8 cellular contexts compared by ENCODE assay signal in the genomic region with DNA sequence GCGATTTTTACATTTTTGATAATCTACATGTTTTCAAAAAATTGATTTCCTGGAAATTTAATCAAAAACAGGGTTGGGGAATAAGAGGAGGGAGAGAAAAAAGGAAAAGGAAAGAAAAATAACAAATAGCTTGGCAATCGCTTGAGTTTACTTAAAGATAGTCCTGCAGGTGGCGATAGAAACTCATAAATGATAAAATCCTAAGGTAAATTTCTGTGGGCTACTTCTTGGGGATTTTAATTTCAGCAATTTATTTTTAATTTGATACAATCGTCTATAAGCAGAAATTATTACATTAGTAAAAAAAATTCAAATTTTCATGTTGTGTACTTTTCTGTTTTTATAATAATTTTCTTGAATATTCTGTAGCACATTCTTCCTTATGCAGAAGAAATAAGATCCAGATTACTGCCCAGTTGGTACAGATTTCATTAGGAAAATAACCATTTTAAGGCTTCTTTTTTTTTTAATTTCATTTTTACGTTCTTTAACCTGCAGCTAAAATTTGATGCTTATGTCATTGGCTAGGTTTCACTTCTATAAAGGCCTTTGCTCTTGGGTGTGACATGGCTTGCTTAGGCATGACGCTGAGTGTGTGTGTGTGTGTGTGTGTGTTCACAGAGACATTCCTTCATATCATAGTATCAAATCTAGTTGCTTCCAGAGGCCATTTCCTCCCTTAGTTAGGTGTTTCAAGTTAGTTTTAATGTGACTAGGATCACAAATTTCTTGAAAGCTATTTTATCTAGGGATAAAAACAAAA.
A peak's percentile ranks its signal among the peaks of the same experiment; 100 is the strongest.
DNase-seq lines count a peak whose midpoint lies in the region; ATAC-seq, FAIRE-seq and TF ChIP-seq lines count a peak whose summit lies in the region.

No MANE protein-coding gene starts in this region.

- H3K36me3 ChIP-seq in Loucy (ENCODE audit: insufficient read depth, low read length): peaks cover 43% of the 10 kb centered on the region; the same call in 1 of the 2 replicates
- H3K36me3 ChIP-seq in MG63: no peaks in the 10 kb centered on the region

- TF ChIP-seq CTCF in A549 (IDR thresholded peaks at IDR 0.05) (peak; percentile 45), Loucy (conservative IDR thresholded peaks at IDR 0.05; ENCODE audit: low read length) (peak; percentile 84), astrocyte of the spinal cord (IDR thresholded peaks at IDR 0.05; ENCODE audit: low read depth, low read length) (peak; percentile 35)

- H2AFZ ChIP-seq in Loucy (ENCODE audit: low read length): no peak overlapping the region

- TF ChIP-seq RAD21 in A549 (conservative IDR thresholded peaks at IDR 0.05 in 1 of 2, IDR thresholded peaks at IDR 0.05 in 1 of 2): peak; percentile 57 to 65

- peaks cover 22% of the 10 kb centered on the region for H4K20me1 ChIP-seq in Loucy (ENCODE audit: insufficient read depth, low read length, poor library complexity, severe bottlenecking)

- H3F3A ChIP-seq in Loucy (ENCODE audit: low read depth): no peaks in the 10 kb centered on the region

- TF ChIP-seq POLR2A in A549 (IDR thresholded peaks at IDR 0.05; ENCODE audit: low read length): no peak

- no peak overlapping the region for H3K27ac ChIP-seq in A549

- POLR2A ChIA-PET in A549 (lab: Yijun Ruan, JAX): no interaction called here

- H3K4me1 ChIP-seq in A549 (no peaks in the 10 kb centered on the region), Loucy (ENCODE audit: insufficient read depth, low read length, poor library complexity, severe bottlenecking) (peaks cover 49% of the 10 kb centered on the region)

- no peak for TF ChIP-seq EP300 in A549 (IDR thresholded peaks at IDR 0.05)

- no peaks in the 10 kb centered on the region for H3K9me2 ChIP-seq in Loucy (replicated peaks; ENCODE audit: low read depth, low read length)

- H3K27me3 ChIP-seq in Loucy (ENCODE audit: insufficient read depth, low read length, poor library complexity, severe bottlenecking) (no peaks in the 10 kb centered on the region), MG63 (no peaks in the 10 kb centered on the region)

- WGBS in A549 (ENCODE audit: missing lambda C conversion rate): 4% methylated on average over 6 of the region's 6 CpGs

- FAIRE-seq in A549 (lab: Jason Lieb, UNC) (no peak), urothelium cell line (lab: Jason Lieb, UNC) (no peak)

- CTCF ChIA-PET in A549 (lab: Yijun Ruan, JAX): interaction anchor here (1.2 kb wide), 1 partner anchor 159 kb away, joined by 3 read pairs; no protein-coding TSS in a partner anchor

- peak; percentile 3 to 29 for DNase-seq in A549 (ENCODE audit: low read depth in 1 of 2, low spot score in 1 of 2)
- DNase-seq in astrocyte of the spinal cord (ENCODE audit: low read depth, low spot score): peak; percentile 33
- peak; percentile 12 for DNase-seq in medulla oblongata (ENCODE audit: extremely low spot score)
- DNase-seq in MG63: no peak
- no peak for DNase-seq in urothelium cell line (ENCODE audit: low spot score)

- peak overlapping the region; percentile 47 for H3K9ac ChIP-seq in Loucy (ENCODE audit: low read depth, low read length, poor library complexity, severe bottlenecking)

- H3K9me3 ChIP-seq in A549 (no peaks in the 10 kb centered on the region), Loucy (ENCODE audit: insufficient read depth, low read depth, low read length) (no peaks in the 10 kb centered on the region), MG63 (no peaks in the 10 kb centered on the region)

- in situ Hi-C loops in astrocyte of the spinal cord (cut with HindIII; ENCODE audit: low sequenced_read_pairs): no loop called here

- no peaks in the 10 kb centered on the region for H3K79me2 ChIP-seq in Loucy (ENCODE audit: insufficient read depth, low read length)

- H3K4me3 ChIP-seq in A549 (no peak overlapping the region), Loucy (ENCODE audit: low read length, poor library complexity, severe bottlenecking) (peak overlapping the region; percentile 24), astrocyte of the spinal cord (ENCODE audit: low read depth, low read length) (no peak overlapping the region), MG63 (no peak overlapping the region)

- ATAC-seq in A549 (no peak), GM18909 (IDR thresholded peaks at IDR 0.05; ENCODE audit: poor library complexity, unreplicated experiment) (peak; percentile 80), HG02763 (IDR thresholded peaks at IDR 0.05; ENCODE audit: unreplicated experiment) (no peak)

- H3K4me2 ChIP-seq in A549 (no peak overlapping the region), Loucy (ENCODE audit: low read depth, low read length, poor library complexity, severe bottlenecking) (peak overlapping the region; percentile 61)

TF ChIP-seq in A549, 52 proteins besides CTCF, POLR2A, EP300 and RAD21:
- 0 out of 3 replicates have a peak, but pooled peaks have one; percentile 27 for TF ChIP-seq SMC3 (IDR thresholded peaks at IDR 0.05)
- TF ChIP-seq, protein P1, sequence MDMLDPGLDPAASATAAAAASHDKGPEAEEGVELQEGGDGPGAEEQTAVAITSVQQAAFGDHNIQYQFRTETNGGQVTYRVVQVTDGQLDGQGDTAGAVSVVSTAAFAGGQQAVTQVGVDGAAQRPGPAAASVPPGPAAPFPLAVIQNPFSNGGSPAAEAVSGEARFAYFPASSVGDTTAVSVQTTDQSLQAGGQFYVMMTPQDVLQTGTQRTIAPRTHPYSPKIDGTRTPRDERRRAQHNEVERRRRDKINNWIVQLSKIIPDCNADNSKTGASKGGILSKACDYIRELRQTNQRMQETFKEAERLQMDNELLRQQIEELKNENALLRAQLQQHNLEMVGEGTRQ (IDR thresholded peaks at IDR 0.05): no peak

Comparison
In these comparisons a context has a peak if more than half of its experiments do, and no peak if none do; other contexts are left out.
1. DNase-seq: peak in A549 (2 of 2), astrocyte of the spinal cord (single experiment) and medulla oblongata (single experiment); none in MG63 (single experiment) and urothelium cell line (single experiment).
2. Peak in every context shown above with its lines, with median percentiles within 50 percentile points of each other: CTCF ChIP-seq.